Comparison of ENCODE assay signal across 26 cellular contexts in the genomic region with DNA sequence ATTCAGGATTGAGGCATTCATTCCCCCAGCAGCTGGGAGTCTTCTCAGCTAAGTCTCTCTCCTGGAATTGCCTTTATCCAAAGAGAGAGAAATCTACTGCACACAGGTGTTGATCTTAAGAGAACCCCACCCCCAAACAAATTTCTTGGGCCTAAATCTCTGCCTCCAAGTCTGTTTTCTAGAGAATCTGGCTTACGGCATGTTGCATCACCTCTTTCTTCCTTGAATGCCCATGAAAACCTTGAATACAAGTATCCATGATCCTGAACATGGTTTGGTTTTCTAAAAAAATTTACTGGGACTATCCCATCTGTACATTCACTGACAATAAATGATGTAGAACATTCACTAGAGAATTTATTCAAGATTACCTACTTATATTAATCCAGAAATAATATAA.
"Had no signal": no experiment of that assay in that cellular context is flagged by ENCODE, and none has a peak within 500 bp of the region (broad histone marks: within the 10 kb centered on the region; RNA-seq: fewer than 3 reads in every experiment).

No MANE protein-coding gene starts in this region.

- ATAC-seq: foreskin keratinocyte; gastroesophageal sphincter; heart right ventricle; left cardiac atrium; left lung; naive thymus-derived CD8-positive, alpha-beta T cell; right cardiac atrium; stimulated activated naive B cell treated with anti-CD40 and anti-IgM and Interleukin-4, amounts not matched to agents 10 μg/mL and 1 μg/mL and 100 μg/mL, for 72 hours had no signal

- H3K36me3 Mint-ChIP-seq: naive thymus-derived CD8-positive, alpha-beta T cell had no signal

- H3K4me3 Mint-ChIP-seq: naive thymus-derived CD8-positive, alpha-beta T cell; nephron progenitor cell; stimulated activated naive B cell treated with anti-CD40 and anti-IgM and Interleukin-4, amounts not matched to agents 10 μg/mL and 1 μg/mL and 100 μg/mL, for 72 hours; stimulated activated naive CD8-positive, alpha-beta T cell treated with anti-CD3 and anti-CD28 coated beads, Interleukin-15, Interleukin-2, amounts not matched to agents 100 ng/mL and 50 ng/mL, for 24 hours had no signal

- H3K9me3 Mint-ChIP-seq: nephron progenitor cell; stimulated activated naive CD8-positive, alpha-beta T cell treated with anti-CD3 and anti-CD28 coated beads, Interleukin-15, Interleukin-2, amounts not matched to agents 100 ng/mL and 50 ng/mL, for 24 hours had no signal

- H3K36me3 ChIP-seq: gastroesophageal sphincter, heart right ventricle, left lung, prostate gland, spleen, thoracic aorta, tibial nerve, upper lobe of left lung had no signal

- DNase-seq: dorsolateral prefrontal cortex; effector CD4-positive, alpha-beta T cell; foreskin keratinocyte; glutamatergic neuron; heart right ventricle; hippocampal formation; left cardiac atrium; left lung; mesenchymal stem cell; midbrain; naive thymus-derived CD8-positive, alpha-beta T cell; nephron progenitor cell; nucleus accumbens; right cardiac atrium; spleen; stimulated activated naive B cell treated with anti-CD40 and anti-IgM and Interleukin-4, amounts not matched to agents 10 μg/mL and 1 μg/mL and 100 μg/mL, for 72 hours; upper lobe of left lung had no signal

- H3K27me3 Mint-ChIP-seq: stimulated activated naive CD8-positive, alpha-beta T cell treated with anti-CD3 and anti-CD28 coated beads, Interleukin-15, Interleukin-2, amounts not matched to agents 100 ng/mL and 50 ng/mL, for 24 hours had no signal

- H3K9me3 ChIP-seq: gastroesophageal sphincter, heart right ventricle, left lung, prostate gland, spleen, thoracic aorta, tibial nerve, upper lobe of left lung had no signal

- H3K27ac Mint-ChIP-seq: naive thymus-derived CD8-positive, alpha-beta T cell; nephron progenitor cell; stimulated activated naive B cell treated with anti-CD40 and anti-IgM and Interleukin-4, amounts not matched to agents 10 μg/mL and 1 μg/mL and 100 μg/mL, for 72 hours; stimulated activated naive CD8-positive, alpha-beta T cell treated with anti-CD3 and anti-CD28 coated beads, Interleukin-15, Interleukin-2, amounts not matched to agents 100 ng/mL and 50 ng/mL, for 24 hours had no signal

- H3K4me1 Mint-ChIP-seq: naive thymus-derived CD8-positive, alpha-beta T cell; nephron progenitor cell had no signal

- H3K4me3 ChIP-seq: dorsolateral prefrontal cortex, gastroesophageal sphincter, heart right ventricle, left lung, prostate gland, skin epidermis, spleen, thoracic aorta, tibial nerve, upper lobe of left lung had no signal

- H3K4me1 ChIP-seq: foreskin keratinocyte, prostate gland, spleen, upper lobe of left lung had no signal

- FAIRE-seq: colon, islet of Langerhans, urothelium cell line had no signal

- H3K27ac ChIP-seq: dorsolateral prefrontal cortex, foreskin keratinocyte, gastroesophageal sphincter, heart right ventricle, left lung, prostate gland, skin epidermis, spleen, thoracic aorta, tibial nerve, upper lobe of left lung had no signal
